In genomic region chr5:52875827-52876226, GRCh38 we compare ENCODE assay signal across 16 cellular contexts.
DNase-seq lines count a peak whose midpoint lies in the region; ATAC-seq and TF ChIP-seq lines count a peak whose summit lies in the region.
"Had no signal": no experiment of that assay in that cellular context is flagged by ENCODE, and none has a peak within 500 bp of the region (broad histone marks: within the 10 kb centered on the region; RNA-seq: fewer than 3 reads in every experiment).

No MANE protein-coding gene starts in this region.

- H3K36me3 Mint-ChIP-seq in chondrocyte (ENCODE audit: low read depth), result peaks cover 51% of the 10 kb centered on the region
- peaks cover 6% of the 10 kb centered on the region for H3K36me3 Mint-ChIP-seq in activated CD8-positive, alpha-beta T cell treated with anti-CD3 and anti-CD28 coated beads, Interleukin-2, amount 10 ng/mL, durations not matched to agents 7 days and 5 days (ENCODE audit: low read depth)
- H3K36me3 Mint-ChIP-seq: CD4-positive, CD25-positive, alpha-beta regulatory T cell had no signal

- H3K14ac ChIP-seq in IMR-90 (replicated peaks; ENCODE audit: low read depth, low read length), result 0 out of 2 replicates have a peak overlapping the region, but pooled peaks have one; percentile 37

- CTCF ChIA-PET in IMR-90 (lab: Yijun Ruan, JAX), result interaction anchor here (0.7 to 1.8 kb wide), 2 partner anchors 40 to 65 kb away, joined by 3 to 4 read pairs; no protein-coding TSS in a partner anchor
- CTCF ChIA-PET in activated CD8-positive, alpha-beta T cell treated with anti-CD3 and anti-CD28 coated beads, Interleukin-2, amount 10 ng/mL, durations not matched to agents 7 days and 5 days (lab: Charles Lee), result interaction anchor here (0.6 kb wide), 1 partner anchor 1436 kb away, joined by 3 read pairs; no protein-coding TSS in a partner anchor

- H3K27me3 Mint-ChIP-seq in chondrocyte (ENCODE audit: low read depth), result no peaks in the 10 kb centered on the region
- H3K27me3 Mint-ChIP-seq in activated CD8-positive, alpha-beta T cell treated with anti-CD3 and anti-CD28 coated beads, Interleukin-2, amount 10 ng/mL, durations not matched to agents 7 days and 5 days (ENCODE audit: low read depth), result no peaks in the 10 kb centered on the region

- H3K4me3 Mint-ChIP-seq in chondrocyte (ENCODE audit: unreplicated experiment), result no peak overlapping the region
- no peak overlapping the region for H3K4me3 Mint-ChIP-seq in activated CD8-positive, alpha-beta T cell treated with anti-CD3 and anti-CD28 coated beads, Interleukin-2, amount 10 ng/mL, durations not matched to agents 7 days and 5 days
- H3K4me3 Mint-ChIP-seq: CD4-positive, CD25-positive, alpha-beta regulatory T cell had no signal

- no peaks in the 10 kb centered on the region for H4K20me1 ChIP-seq in IMR-90 (ENCODE audit: insufficient read depth, low read length)

- peak overlapping the region; percentile 43; the same call in 1 of the 2 replicates for H3K18ac ChIP-seq in IMR-90 (ENCODE audit: low read depth, low read length)

- H3K4me2 ChIP-seq in IMR-90 (ENCODE audit: low read depth, low read length), result no peak overlapping the region

- no peak overlapping the region for H2AK5ac ChIP-seq in IMR-90 (ENCODE audit: low read depth, low read length)

- peaks cover 6% of the 10 kb centered on the region for H3K36me3 ChIP-seq in IMR-90 (ENCODE audit: control insufficient read depth, insufficient read depth, low read length)
- peaks cover 0 to 22% (median 6%) of the 10 kb centered on the region in 4 donors for H3K36me3 ChIP-seq in sigmoid colon

- peak overlapping the region; percentile 68 for H3K27ac Mint-ChIP-seq in chondrocyte (ENCODE audit: unreplicated experiment)
- H3K27ac Mint-ChIP-seq in activated CD8-positive, alpha-beta T cell treated with anti-CD3 and anti-CD28 coated beads, Interleukin-2, amount 10 ng/mL, durations not matched to agents 7 days and 5 days, result no peak overlapping the region
- H3K27ac Mint-ChIP-seq: CD4-positive, CD25-positive, alpha-beta regulatory T cell had no signal

- H3K27ac ChIP-seq in IMR-90 (ENCODE audit: insufficient read depth, low read length), result no peak overlapping the region
- no peak overlapping the region for H3K27ac ChIP-seq in right cardiac atrium (ENCODE audit: low read length)
- peak overlapping the region in 3 of 4 donors; percentile 23 to 51 (median 38) for H3K27ac ChIP-seq in sigmoid colon

- BruUV-seq in IMR-90 (replicated peaks; lab: Mats Ljungman, UMichigan), result no TSS peak

- H2BK20ac ChIP-seq in IMR-90 (ENCODE audit: low read depth, low read length), result peak overlapping the region; percentile 44; the same call in 1 of the 2 replicates

- no CpG with 5 or more reads among the region's 3 CpGs for WGBS in IMR-90 (ENCODE audit: extremely low coverage in 2 of 2, insufficient read length in 1 of 2), 2 experiments
- WGBS in right cardiac atrium, result 30% methylated on average over 3 of the region's 3 CpGs
- 65 to 85% methylated on average over 3 of the region's 3 CpGs for WGBS in sigmoid colon, 2 donors

- ATAC-seq in IMR-90 (ENCODE audit: low read depth), result no peak
- peak; percentile 53 to 76 for ATAC-seq in right cardiac atrium
- no peak for ATAC-seq in HG02970 (IDR thresholded peaks at IDR 0.05; ENCODE audit: low FRiP score, unreplicated experiment)
- no peak for ATAC-seq in activated CD8-positive, alpha-beta T cell treated with anti-CD3 and anti-CD28 coated beads, Interleukin-2, amount 10 ng/mL, durations not matched to agents 7 days and 5 days

- intact Hi-C loops in IMR-90 (cut with micrococcal nuclease), result no loop called here
- intact Hi-C loops in right cardiac atrium (cut with DNase I), result no loop called here
- intact Hi-C loops in sigmoid colon (cut with DNase I), result no loop called here

- H3K4ac ChIP-seq in IMR-90 (ENCODE audit: low read depth, low read length), result no peak overlapping the region

- no peak overlapping the region for H2AFZ ChIP-seq in IMR-90 (replicated peaks; ENCODE audit: low read length, poor library complexity)

- TF ChIP-seq CTCF in IMR-90 (conservative IDR thresholded peaks at IDR 0.05; ENCODE audit: low read depth, low read length) (no peak), chondrocyte (IDR thresholded peaks at IDR 0.05) (no peak), sigmoid colon (IDR thresholded peaks at IDR 0.05) (no peak), GM13977 (IDR thresholded peaks at IDR 0.05; ENCODE audit: extremely low read depth, insufficient read depth, missing control alignments) (no peak)

- no peaks in the 10 kb centered on the region for H3K9me3 Mint-ChIP-seq in chondrocyte (ENCODE audit: low read depth)
- no peaks in the 10 kb centered on the region for H3K9me3 Mint-ChIP-seq in activated CD8-positive, alpha-beta T cell treated with anti-CD3 and anti-CD28 coated beads, Interleukin-2, amount 10 ng/mL, durations not matched to agents 7 days and 5 days (ENCODE audit: insufficient read depth)

- H2BK5ac ChIP-seq in IMR-90 (ENCODE audit: low read depth, low read length, poor library complexity, severe bottlenecking), result peak overlapping the region; percentile 72

- peak overlapping the region in 1 of 2 experiments; percentile 57; a peak in 1 of 4 replicates for H4K8ac ChIP-seq in IMR-90 (ENCODE audit: low read depth in 2 of 2, low read length in 2 of 2)

- H3K27me3 ChIP-seq in IMR-90 (ENCODE audit: control insufficient read depth, insufficient read depth, low read length), result no peaks in the 10 kb centered on the region
- no peaks in the 10 kb centered on the region for H3K27me3 ChIP-seq in right cardiac atrium (ENCODE audit: control insufficient read depth, insufficient read depth)
- no peaks in the 10 kb centered on the region for H3K27me3 ChIP-seq in sigmoid colon

- no peak overlapping the region for H4K91ac ChIP-seq in IMR-90 (ENCODE audit: insufficient read depth, low read depth, low read length)

- H2BK120ac ChIP-seq in IMR-90 (ENCODE audit: low read depth, low read length), result peak overlapping the region; percentile 35; the same call in 1 of the 2 replicates

- H3K9me3 ChIP-seq in IMR-90 (ENCODE audit: control insufficient read depth, insufficient read depth, low read length) (no peaks in the 10 kb centered on the region), right cardiac atrium (ENCODE audit: control insufficient read depth, low read length) (no peaks in the 10 kb centered on the region), sigmoid colon (no peaks in the 10 kb centered on the region)

- in situ Hi-C loops in IMR-90 (cut with MboI; ENCODE audit: low sequenced_read_pairs), result no loop called here
- in situ Hi-C loops in GM13977 (cut with MboI; ENCODE audit: low pct_unique_long_range_greater_than_20kb, low sequenced_read_pairs, unreplicated experiment), result no loop called here

- no peak overlapping the region for H2AK9ac ChIP-seq in IMR-90 (replicated peaks; ENCODE audit: low read depth, low read length, poor library complexity)

- H2BK15ac ChIP-seq in IMR-90 (ENCODE audit: low read depth, low read length), result no peak overlapping the region

- H3K9ac ChIP-seq in IMR-90 (ENCODE audit: low read depth, low read length), result no peak overlapping the region

- no peak for TF ChIP-seq POLR2A in IMR-90 (IDR thresholded peaks at IDR 0.05; ENCODE audit: low read depth, low read length)
- no peak for TF ChIP-seq POLR2A in sigmoid colon (IDR thresholded peaks at IDR 0.05)

- H3K9me1 ChIP-seq in IMR-90 (ENCODE audit: insufficient read depth, low read length), result peaks cover 3% of the 10 kb centered on the region

- H4K5ac ChIP-seq in IMR-90 (ENCODE audit: low read depth, low read length), result peak overlapping the region; percentile 46; the same call in 1 of the 2 replicates

- TF ChIP-seq RAD21 in IMR-90 (IDR thresholded peaks at IDR 0.05; ENCODE audit: low read length), result no peak

- no peak overlapping the region for H3K56ac ChIP-seq in IMR-90 (ENCODE audit: extremely low read depth, insufficient read depth, low read length)

- H3K79me1 ChIP-seq in IMR-90 (ENCODE audit: low read depth in 1 of 2, low read length in 2 of 2), result peaks cover 12 to 32% of the 10 kb centered on the region in 2 experiments; a peak in 3 of 4 replicates

- H3K23ac ChIP-seq in IMR-90 (ENCODE audit: low read depth, low read length), result no peak overlapping the region

- POLR2A ChIA-PET in IMR-90 (lab: Charles Lee; ENCODE audit: unreplicated experiment), result interaction anchor here (0.7 kb wide), 1 partner anchor 148 kb away, joined by 3 read pairs; no protein-coding TSS in a partner anchor
- POLR2A ChIA-PET in activated CD8-positive, alpha-beta T cell treated with anti-CD3 and anti-CD28 coated beads, Interleukin-2, amount 10 ng/mL, durations not matched to agents 7 days and 5 days (lab: Charles Lee), result no interaction called here

- no peak for DNase-seq in IMR-90
- no peak for DNase-seq in chondrocyte (ENCODE audit: low spot score)
- no peak for DNase-seq in right cardiac atrium
- no peak for DNase-seq in sigmoid colon
- DNase-seq in NCI-H146 (lab: John Stamatoyannopoulos, UW), result no peak
- DNase-seq in GM13977 (ENCODE audit: low spot score), result no peak
- DNase-seq in activated CD8-positive, alpha-beta T cell treated with anti-CD3 and anti-CD28 coated beads, Interleukin-2, amount 10 ng/mL, durations not matched to agents 7 days and 5 days, result no peak
- DNase-seq: ACHN; CD4-positive, CD25-positive, alpha-beta regulatory T cell; DMS53; HCEC 1CT; NCI-H1092; NCI-H187; NCI-H446 treated with DMSO at 0.1 percent for 48 hours; NCI-H774 had no signal

- dilution Hi-C loops in IMR-90 (cut with HindIII; ENCODE audit: low sequenced_read_pairs, unreplicated experiment), result no loop called here

- no peak for TF ChIP-seq EP300 in sigmoid colon (IDR thresholded peaks at IDR 0.05)

- H3K4me1 ChIP-seq in IMR-90 (ENCODE audit: control insufficient read depth, insufficient read depth, low read length) (peaks cover 5% of the 10 kb centered on the region; the same call in 1 of the 2 replicates), right cardiac atrium (ENCODE audit: control insufficient read depth, insufficient read depth, low read length) (no peaks in the 10 kb centered on the region), sigmoid colon (peaks cover 0 to 28% (median 12%) of the 10 kb centered on the region in 4 donors)

- H3K4me3 ChIP-seq in IMR-90 (ENCODE audit: insufficient read depth, low read depth, low read length) (no peak overlapping the region), right cardiac atrium (ENCODE audit: low read length) (no peak overlapping the region), sigmoid colon (no peak overlapping the region)

- peaks cover 58% of the 10 kb centered on the region for H3K4me1 Mint-ChIP-seq in chondrocyte (ENCODE audit: low read depth)
- H3K4me1 Mint-ChIP-seq in activated CD8-positive, alpha-beta T cell treated with anti-CD3 and anti-CD28 coated beads, Interleukin-2, amount 10 ng/mL, durations not matched to agents 7 days and 5 days (ENCODE audit: low read depth), result no peaks in the 10 kb centered on the region
- H3K4me1 Mint-ChIP-seq: CD4-positive, CD25-positive, alpha-beta regulatory T cell had no signal

TF ChIP-seq in IMR-90, 13 proteins besides CTCF, POLR2A, EP300 and RAD21:
- TF ChIP-seq CEBPB (IDR thresholded peaks at IDR 0.05; ENCODE audit: low read depth, low read length), result no peak

Comparison
In these comparisons a context has a peak if more than half of its experiments do, and no peak if none do; other contexts are left out.
1. ATAC-seq: peak in right cardiac atrium (2 of 2); none in IMR-90 (single experiment), HG02970 (single experiment) and activated CD8-positive, alpha-beta T cell treated with anti-CD3 and anti-CD28 coated beads, Interleukin-2, amount 10 ng/mL, durations not matched to agents 7 days and 5 days (single experiment).
2. H3K27ac ChIP-seq: peak in sigmoid colon (3 of 4); none in IMR-90 (single experiment) and right cardiac atrium (single experiment).